Comparison of ENCODE assay signal across 14 cellular contexts in genomic region chr12:7154042-7154441, GRCh38. TPM values are rescaled to one million over a fixed set of nuclear protein-coding genes. Genes with fewer than 3 reads are reported as not detected.
DNase-seq lines count a peak whose midpoint lies in the region; ATAC-seq, FAIRE-seq and TF ChIP-seq lines count a peak whose summit lies in the region.
"Had no signal": no experiment of that assay in that cellular context is flagged by ENCODE, and none has a peak within 500 bp of the region (broad histone marks: within the 10 kb centered on the region; RNA-seq: fewer than 3 reads in every experiment).

No MANE protein-coding gene starts in this region.

- H3K9me3 ChIP-seq in lower lobe of right lung (no peaks in the 10 kb centered on the region), OCI-LY7 (ENCODE audit: low read length) (no peaks in the 10 kb centered on the region)
- H3K9me3 ChIP-seq: HAP-1 had no signal

- H3K4me3 ChIP-seq in lower lobe of right lung: no peak overlapping the region
- H3K4me3 ChIP-seq in OCI-LY7 (ENCODE audit: low read depth, low read length, poor library complexity, severe bottlenecking): no peak overlapping the region
- H3K4me3 ChIP-seq: HAP-1 had no signal

- H4K20me1 ChIP-seq in OCI-LY7 (ENCODE audit: insufficient read depth, low read length): no peaks in the 10 kb centered on the region

- H3K27ac ChIP-seq in RWPE1 (no peak overlapping the region), lower lobe of right lung (peak overlapping the region; percentile 22), OCI-LY7 (ENCODE audit: low read depth, low read length, poor library complexity, severe bottlenecking) (no peak overlapping the region)

- peak; percentile 55 to 61 for ATAC-seq in lower lobe of right lung

- no peaks in the 10 kb centered on the region for H3K27me3 ChIP-seq in lower lobe of right lung (ENCODE audit: low read depth)

- H3K79me2 ChIP-seq in OCI-LY7 (ENCODE audit: insufficient read depth, low read depth, low read length): no peaks in the 10 kb centered on the region

- CTCF ChIA-PET in RWPE1 (lab: Yijun Ruan, JAX): interaction anchor here (0.6 to 1.9 kb wide), 3 partner anchors 8 to 15 kb away, joined by 4 to 9 read pairs (median 7); no protein-coding TSS in a partner anchor
- CTCF ChIA-PET in OCI-LY7 (lab: Charles Lee; ENCODE audit: unreplicated experiment): no interaction called here

- DNase-seq in NCI-H187 (lab: John Stamatoyannopoulos, UW) (peak; percentile 15 to 66), RWPE1 (ENCODE audit: low spot score) (peak; percentile 7), lower lobe of right lung (no peak), urothelium cell line (ENCODE audit: low spot score) (no peak), NCI-H1048 (lab: John Stamatoyannopoulos, UW) (no peak), head of caudate nucleus (no peak), OCI-LY7 (ENCODE audit: low spot score) (no peak)
- DNase-seq: Karpas-422, MM.1S, NCI-H1105 treated with DMSO at 0.1 percent for 48 hours, NCI-H2029, NCI-H446 treated with DMSO at 0.1 percent for 48 hours, NCI-H774 had no signal

- no peaks in the 10 kb centered on the region for H3K9me2 ChIP-seq in OCI-LY7 (ENCODE audit: insufficient read depth, low read length)

- intact Hi-C loops in lower lobe of right lung (cut with DNase I): no loop called here
- intact Hi-C loops in head of caudate nucleus (cut with DNase I): no loop called here
- intact Hi-C loops in OCI-LY7 (cut with micrococcal nuclease; ENCODE audit: unreplicated experiment): no loop called here

- no peak overlapping the region for H3K4me2 ChIP-seq in OCI-LY7 (ENCODE audit: low read length)

- no peak overlapping the region for H2AFZ ChIP-seq in OCI-LY7 (ENCODE audit: low read length)

- FAIRE-seq in urothelium cell line (lab: Jason Lieb, UNC): peak; percentile 23

- POLR2A ChIA-PET in RWPE1 (lab: Yijun Ruan, JAX; ENCODE audit: low non-redundant PET) (no interaction called here), OCI-LY7 (lab: Charles Lee) (interaction anchor here (0.8 to 1.0 kb wide), 3 partner anchors 13 to 144 kb away, joined by 3 read pairs; no protein-coding TSS in a partner anchor)

- no peak for TF ChIP-seq CTCF in RWPE1 (conservative IDR thresholded peaks at IDR 0.05; ENCODE audit: low read depth)
- TF ChIP-seq CTCF in lower lobe of right lung (IDR thresholded peaks at IDR 0.05): no peak
- no peak for TF ChIP-seq CTCF in OCI-LY7 (conservative IDR thresholded peaks at IDR 0.05; ENCODE audit: low read length)

- H3K4me1 ChIP-seq in lower lobe of right lung (peaks cover 18% of the 10 kb centered on the region), OCI-LY7 (ENCODE audit: insufficient read depth, low read length, poor library complexity, severe bottlenecking) (no peaks in the 10 kb centered on the region)
- H3K4me1 ChIP-seq: HAP-1 had no signal

- H3K36me3 ChIP-seq in lower lobe of right lung: peaks cover 38% of the 10 kb centered on the region
- H3K36me3 ChIP-seq in OCI-LY7 (ENCODE audit: insufficient read depth, low read length): no peaks in the 10 kb centered on the region
- H3K36me3 ChIP-seq: HAP-1 had no signal

- no TSS peak for BruUV-seq in OCI-LY7 (replicated peaks; lab: Mats Ljungman, UMichigan)

RNA-seq across cellular contexts. Expression of gene CLSTN3, which starts 23.9 kb away (rescaled TPM):
- total RNA-seq in lower lobe of right lung (36.8 TPM), OCI-LY7 (2022) (17.3 and 18.5 TPM in 2 replicates)
- 17.9 and 34.2 TPM in 2 replicates for total RNA-seq in OCI-LY7 (2014; rRNA removed; shearing (Covaris generic))

RNA-seq across cellular contexts. Expression of gene RBP5, which starts 25.4 kb away (rescaled TPM):
- total RNA-seq in lower lobe of right lung (1.1 TPM), OCI-LY7 (2022) (0.70 and 1.4 TPM in 2 replicates)
- total RNA-seq in OCI-LY7 (2014; rRNA removed; shearing (Covaris generic)): not detected in 2 replicates

RNA-seq across cellular contexts. Expression of gene PEX5, which starts 35.4 kb away (rescaled TPM):
- 47.8 TPM for total RNA-seq in lower lobe of right lung
- 45.6 and 54.4 TPM in 2 replicates for total RNA-seq in OCI-LY7 (2014; rRNA removed; shearing (Covaris generic))
- total RNA-seq in OCI-LY7 (2022): 99.9 and 107 TPM in 2 replicates

RNA-seq across cellular contexts. Expression of gene C1RL, which starts 45.0 kb away (rescaled TPM):
- total RNA-seq in lower lobe of right lung (80.5 TPM), OCI-LY7 (2022) (7.3 and 10.4 TPM in 2 replicates)
- total RNA-seq in OCI-LY7 (2014; rRNA removed; shearing (Covaris generic)): 2.9 and 3.0 TPM in 2 replicates

Comparison
In these comparisons a context has a peak if more than half of its experiments do, and no peak if none do; other contexts are left out.
1. DNase-seq: peak in NCI-H187 (2 of 2) and RWPE1 (single experiment); none in lower lobe of right lung (single experiment), urothelium cell line (single experiment), NCI-H1048 (single experiment), head of caudate nucleus (0 of 42) and OCI-LY7 (single experiment).